Comparison of ENCODE assay signal across 7 cellular contexts in the genomic region with DNA sequence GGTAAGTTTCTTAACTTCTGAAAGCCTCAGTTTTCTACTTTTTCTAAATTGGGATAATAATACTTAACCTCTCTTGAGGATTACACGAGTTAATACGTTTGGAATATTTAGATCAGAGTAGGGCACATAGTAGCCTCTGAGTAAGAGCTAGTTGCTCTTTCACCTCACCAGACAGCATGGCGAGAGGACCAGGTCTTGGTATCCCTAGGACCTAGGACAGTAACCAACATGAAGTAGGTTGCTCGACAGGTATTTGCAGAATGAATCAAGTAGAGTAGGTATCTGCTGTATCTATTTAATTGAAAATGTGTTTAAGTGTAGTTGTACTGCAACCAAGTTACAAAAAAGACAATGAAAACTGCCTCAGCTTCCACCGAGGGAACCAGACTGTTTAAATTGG. TPM values are rescaled to one million over a fixed set of nuclear protein-coding genes. Genes with fewer than 3 reads are reported as not detected.
A peak's percentile ranks its signal among the peaks of the same experiment; 100 is the strongest.
DNase-seq lines count a peak whose midpoint lies in the region; ATAC-seq lines count a peak whose summit lies in the region.

No MANE protein-coding gene starts in this region.

- no peak for ATAC-seq in HG02981 (IDR thresholded peaks at IDR 0.05; ENCODE audit: unreplicated experiment)
- ATAC-seq in HG03097 (IDR thresholded peaks at IDR 0.05; ENCODE audit: low FRiP score, unreplicated experiment) = no peak
- ATAC-seq in esophagus mucosa = no peak

- H3K27ac ChIP-seq in SJSA1 = no peak overlapping the region

- H3K9me3 ChIP-seq in HAP-1 (no peaks in the 10 kb centered on the region), SJSA1 (replicated peaks) (no peaks in the 10 kb centered on the region)

- in situ Hi-C loops in HAP-1 (cut with MboI; ENCODE audit: low sequenced_read_pairs) = no loop called here

- H3K36me3 ChIP-seq in HAP-1 (replicated peaks) (peaks cover 28% of the 10 kb centered on the region), SJSA1 (peaks cover 40% of the 10 kb centered on the region)

- DNase-seq in HAP-1 (ENCODE audit: low spot score in 2 of 2) = no peak
- DNase-seq in SJSA1 (ENCODE audit: low read depth in 1 of 2, low spot score in 2 of 2) = no peak
- peak; percentile 6 for DNase-seq in fibroblast of peridontal ligament (ENCODE audit: extremely low read depth)
- DNase-seq in skeletal muscle cell (ENCODE audit: low read depth) = no peak

- H3K4me1 ChIP-seq in HAP-1 (peaks cover 15% of the 10 kb centered on the region), SJSA1 (replicated peaks) (peaks cover 26% of the 10 kb centered on the region)

- H3K4me3 ChIP-seq in HAP-1 (peak overlapping the region; percentile 79), SJSA1 (peak overlapping the region; percentile 73; the same call in 1 of the 2 replicates), skeletal muscle cell (ENCODE audit: low read depth, low read length) (peak overlapping the region; percentile 76)

- H3K27me3 ChIP-seq in HAP-1 (ENCODE audit: low read depth) (no peaks in the 10 kb centered on the region), SJSA1 (replicated peaks) (no peaks in the 10 kb centered on the region)

RNA-seq across cellular contexts. Expression of gene CDC5L, which starts 1.4 kb away (rescaled TPM):
- total RNA-seq in SJSA1 (2014; rRNA removed; shearing (Covaris generic)) = 38.0 and 41.2 TPM in 2 replicates
- 9.9 TPM for total RNA-seq in esophagus mucosa

RNA-seq across cellular contexts. Expression of gene SPATS1, which starts 46.4 kb away (rescaled TPM):
- not detected in 2 replicates for total RNA-seq in SJSA1 (2014; rRNA removed; shearing (Covaris generic))
- not detected for total RNA-seq in esophagus mucosa
